In genomic region chr22:20205464-20205963, GRCh38 we compare ENCODE assay signal across 9 cellular contexts. TPM values are rescaled to one million over a fixed set of nuclear protein-coding genes. Genes with fewer than 3 reads are reported as not detected.
DNase-seq lines count a peak whose midpoint lies in the region; ATAC-seq and TF ChIP-seq lines count a peak whose summit lies in the region.
"Had no signal": no experiment of that assay in that cellular context is flagged by ENCODE, and none has a peak within 500 bp of the region (broad histone marks: within the 10 kb centered on the region; RNA-seq: fewer than 3 reads in every experiment).

No MANE protein-coding gene starts in this region.

- H3K9me3 ChIP-seq in heart right ventricle (no peaks in the 10 kb centered on the region), upper lobe of right lung (no peaks in the 10 kb centered on the region)
- H3K9me3 ChIP-seq: SJCRH30 had no signal

- H3K27me3 ChIP-seq in heart right ventricle (no peaks in the 10 kb centered on the region), upper lobe of right lung (no peaks in the 10 kb centered on the region)

- peaks cover 30 to 56% (median 41%) of the 10 kb centered on the region in 9 donors for H3K4me1 ChIP-seq in heart right ventricle
- peaks cover 41% of the 10 kb centered on the region for H3K4me1 ChIP-seq in upper lobe of right lung

- POLR2A ChIA-PET in activated CD4-positive, alpha-beta memory T cell treated with anti-CD3 and anti-CD28 coated beads for 36 hours (lab: Charles Lee) = no interaction called here

- H3K27ac ChIP-seq in heart right ventricle = peak overlapping the region; percentile 1 to 96 (median 86)
- peak overlapping the region; percentile 89 for H3K27ac ChIP-seq in upper lobe of right lung
- H3K27ac ChIP-seq: SJCRH30 had no signal

- H3K36me3 ChIP-seq in heart right ventricle (no peaks in the 10 kb centered on the region), upper lobe of right lung (no peaks in the 10 kb centered on the region)
- H3K36me3 ChIP-seq: SJCRH30 had no signal

- CTCF ChIA-PET in activated CD4-positive, alpha-beta memory T cell treated with anti-CD3 and anti-CD28 coated beads for 36 hours (lab: Charles Lee) = no interaction called here

- ATAC-seq in heart right ventricle = no peak
- no peak for ATAC-seq in left ventricle myocardium superior
- ATAC-seq in upper lobe of right lung = no peak
- ATAC-seq in HG03571 (IDR thresholded peaks at IDR 0.05; ENCODE audit: unreplicated experiment) = no peak
- ATAC-seq in HG03432 (IDR thresholded peaks at IDR 0.05; ENCODE audit: unreplicated experiment) = no peak

- intact Hi-C loops in heart right ventricle (cut with DNase I) = loop anchor here in 4 of 10 donors (5.0 to 10.0 kb wide), 3 partner anchors 37 to 128 kb away; partner anchors contain the start of gene CCDC188 (in 1 of the 4)
- intact Hi-C loops in left ventricle myocardium superior (cut with micrococcal nuclease) = no loop called here
- intact Hi-C loops in activated CD4-positive, alpha-beta memory T cell treated with anti-CD3 and anti-CD28 coated beads for 36 hours (cut with micrococcal nuclease) = loop anchor here (10.0 kb wide), 1 partner anchor 59 kb away; the partner anchor contains the start of gene RTN4R
- intact Hi-C loops in upper lobe of right lung (cut with DNase I) = no loop called here

- H3K27ac Mint-ChIP-seq in activated CD4-positive, alpha-beta memory T cell treated with anti-CD3 and anti-CD28 coated beads for 36 hours = peak overlapping the region; percentile 81

- H3K9me3 Mint-ChIP-seq in activated CD4-positive, alpha-beta memory T cell treated with anti-CD3 and anti-CD28 coated beads for 36 hours = no peaks in the 10 kb centered on the region

- no peak for TF ChIP-seq POLR2A in erythroblast (IDR thresholded peaks at IDR 0.05; ENCODE audit: low read length)

- H3K4me1 Mint-ChIP-seq in activated CD4-positive, alpha-beta memory T cell treated with anti-CD3 and anti-CD28 coated beads for 36 hours (ENCODE audit: low read depth) = peaks cover 25% of the 10 kb centered on the region

- no peaks in the 10 kb centered on the region for H3K27me3 Mint-ChIP-seq in activated CD4-positive, alpha-beta memory T cell treated with anti-CD3 and anti-CD28 coated beads for 36 hours

- TF ChIP-seq CTCF in heart right ventricle (IDR thresholded peaks at IDR 0.05) = no peak
- no peak for TF ChIP-seq CTCF in upper lobe of right lung (IDR thresholded peaks at IDR 0.05)

- no peaks in the 10 kb centered on the region for H3K36me3 Mint-ChIP-seq in activated CD4-positive, alpha-beta memory T cell treated with anti-CD3 and anti-CD28 coated beads for 36 hours

- WGBS in heart right ventricle, 2 donors = 86 to 88% methylated on average over 15 of the region's 15 CpGs

- DNase-seq in heart right ventricle (no peak), left ventricle myocardium superior (no peak), left kidney (ENCODE audit: low read depth, low spot score) (peak; percentile 45), upper lobe of right lung (no peak), erythroblast (lab: John Stamatoyannopoulos, UW) (no peak)
- no peak for DNase-seq in activated CD4-positive, alpha-beta memory T cell treated with anti-CD3 and anti-CD28 coated beads for 36 hours

- H3K4me3 Mint-ChIP-seq in activated CD4-positive, alpha-beta memory T cell treated with anti-CD3 and anti-CD28 coated beads for 36 hours = peak overlapping the region; percentile 89

- peak overlapping the region in 5 of 10 donors; percentile 62 to 76 (median 73) for H3K4me3 ChIP-seq in heart right ventricle
- no peak overlapping the region for H3K4me3 ChIP-seq in upper lobe of right lung

RNA-seq across cellular contexts. Expression of gene CCDC188, which starts 54.7 kb away (rescaled TPM):
- 1 to 10 TPM in 1 of 10 donors, under 1 TPM in 6, not detected in 3; 0.15 to 1.1 (median 0.50) TPM for total RNA-seq in heart right ventricle
- 1 to 10 TPM in 1 of 2 donors, under 1 TPM in 1; 0.51 to 2.3 TPM for polyA plus RNA-seq in heart right ventricle
- total RNA-seq in left ventricle myocardium superior = 0.27 TPM
- total RNA-seq in activated CD4-positive, alpha-beta memory T cell treated with anti-CD3 and anti-CD28 coated beads for 36 hours = under 1 TPM in 1 of 2 experiments, not detected in 1; 0.52 TPM
- total RNA-seq in upper lobe of right lung = 1.6 TPM
- total RNA-seq: SJCRH30 had no signal
